25 cellular contexts compared by ENCODE assay signal in the genomic region with DNA sequence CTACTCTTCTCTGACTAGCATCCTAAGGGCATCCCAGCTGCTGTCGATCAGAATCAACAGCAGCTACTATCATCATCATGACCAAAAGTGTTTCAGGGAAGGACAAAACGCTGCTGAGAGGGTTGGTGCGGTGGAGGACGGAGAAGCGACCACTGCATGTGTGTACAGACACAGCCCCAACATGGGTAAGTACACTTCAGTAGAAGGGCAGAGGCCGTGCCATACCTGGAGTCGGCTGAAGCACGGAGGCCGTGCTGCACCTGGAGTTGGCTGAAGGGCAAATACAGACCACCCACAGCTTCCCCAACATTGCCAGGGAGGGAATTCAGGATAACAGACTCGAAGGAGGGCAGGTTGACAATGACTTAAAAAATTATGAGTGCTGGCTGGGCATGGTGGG.
"Had no signal": no experiment of that assay in that cellular context is flagged by ENCODE, and none has a peak within 500 bp of the region (broad histone marks: within the 10 kb centered on the region; RNA-seq: fewer than 3 reads in every experiment).

No MANE protein-coding gene starts in this region.

- H3K4me1 ChIP-seq: foreskin keratinocyte, right lobe of liver had no signal

- H3K9me3 Mint-ChIP-seq: activated naive CD4-positive, alpha-beta T cell treated with anti-CD3 and anti-CD28 coated beads, Interleukin-2, amount 50 U/mL, for 24 hours; activated naive CD8-positive, alpha-beta T cell treated with anti-CD3 and anti-CD28 coated beads, Interleukin-2, amount 50 U/mL, for 24 hours; activated T-helper 2 cell treated with anti-CD3 and anti-CD28 coated beads, Interferon-gamma antibody, Interleukin-2, Interleukin-4, amounts not matched to agents 10 μg/mL and 5 μg/mL and 100 μg/mL, durations not matched to agents 14 hours and 24 hours and 36 hours; natural killer cell treated with Interleukin-12 subunit alpha and Interleukin-12 subunit beta and Interleukin-15 and Interleukin-18, amount 100 ng/mL, for 72 hours; stimulated activated memory B cell treated with anti-CD40 and anti-IgM and Interleukin-4, amounts not matched to agents 10 μg/mL and 1 μg/mL and 100 μg/mL, for 72 hours; T-helper 2 cell treated with Interferon-gamma antibody and Interleukin-4, amounts not matched to agents 5 μg/mL and 100 μg/mL, for 36 hours had no signal

- H3K27ac ChIP-seq: esophagus muscularis mucosa, foreskin keratinocyte, neutrophil, right lobe of liver, stomach, tibial artery had no signal

- H3K36me3 ChIP-seq: neutrophil, right lobe of liver had no signal

- H3K27me3 ChIP-seq: esophagus muscularis mucosa, foreskin keratinocyte, heart right ventricle, neutrophil, right lobe of liver, stomach, tibial artery had no signal

- H3K4me3 ChIP-seq: esophagus muscularis mucosa, heart right ventricle, mucosa of descending colon, right lobe of liver, stomach, tibial artery had no signal

- H3K4me3 Mint-ChIP-seq: activated CD4-positive, alpha-beta T cell treated with anti-CD3 and anti-CD28 coated beads for 36 hours; activated CD8-positive, alpha-beta memory T cell treated with anti-CD3 and anti-CD28 coated beads, Interleukin-2, amount 10 ng/mL, durations not matched to agents 7 days and 5 days; activated CD8-positive, alpha-beta T cell treated with anti-CD3 and anti-CD28 coated beads, Interleukin-2, amount 10 ng/mL, durations not matched to agents 7 days and 5 days; activated naive CD4-positive, alpha-beta T cell treated with anti-CD3 and anti-CD28 coated beads, Interleukin-2, amount 50 U/mL, for 24 hours; activated naive CD8-positive, alpha-beta T cell treated with anti-CD3 and anti-CD28 coated beads, Interleukin-2, amount 50 U/mL, for 24 hours; natural killer cell treated with Interleukin-12 subunit alpha and Interleukin-12 subunit beta and Interleukin-15 and Interleukin-18, amount 100 ng/mL, for 72 hours; stimulated activated memory B cell treated with anti-CD40 and anti-IgM and Interleukin-4, amounts not matched to agents 10 μg/mL and 1 μg/mL and 100 μg/mL, for 72 hours; T-helper 2 cell treated with Interferon-gamma antibody and Interleukin-4, amounts not matched to agents 5 μg/mL and 100 μg/mL, for 36 hours had no signal

- H3K36me3 Mint-ChIP-seq: activated CD8-positive, alpha-beta memory T cell treated with anti-CD3 and anti-CD28 coated beads, Interleukin-2, amount 10 ng/mL, durations not matched to agents 7 days and 5 days; natural killer cell treated with Interleukin-12 subunit alpha and Interleukin-12 subunit beta and Interleukin-15 and Interleukin-18, amount 100 ng/mL, for 72 hours had no signal

- FAIRE-seq: small intestine had no signal

- DNase-seq: activated CD4-positive, alpha-beta T cell treated with anti-CD3 and anti-CD28 coated beads for 36 hours; activated CD4-positive, CD25-positive, alpha-beta regulatory T cell; activated CD8-positive, alpha-beta memory T cell treated with anti-CD3 and anti-CD28 coated beads, Interleukin-2, amount 10 ng/mL, durations not matched to agents 7 days and 5 days; activated CD8-positive, alpha-beta T cell treated with anti-CD3 and anti-CD28 coated beads, Interleukin-2, amount 10 ng/mL, durations not matched to agents 7 days and 5 days; activated naive CD8-positive, alpha-beta T cell treated with anti-CD3 and anti-CD28 coated beads, Interleukin-2, amount 50 U/mL, for 24 hours; activated T-cell treated with anti-CD3 and anti-CD28 coated beads, Interleukin-2, amount 50 U/mL, for 48 hours; amygdala; caudate nucleus; foreskin keratinocyte; heart right ventricle; islet precursor cell; left ventricle myocardium superior; mucosa of descending colon; right lobe of liver; small intestine; stimulated activated CD4-positive, alpha-beta T cell treated with anti-CD3 and anti-CD28 coated beads, Interleukin-4, amount 100 ng/mL, for 24 hours; stomach; tibial artery had no signal

- H3K27ac Mint-ChIP-seq: activated CD4-positive, alpha-beta T cell treated with anti-CD3 and anti-CD28 coated beads for 36 hours; activated CD8-positive, alpha-beta memory T cell treated with anti-CD3 and anti-CD28 coated beads, Interleukin-2, amount 10 ng/mL, durations not matched to agents 7 days and 5 days; activated CD8-positive, alpha-beta T cell treated with anti-CD3 and anti-CD28 coated beads, Interleukin-2, amount 10 ng/mL, durations not matched to agents 7 days and 5 days; activated naive CD4-positive, alpha-beta T cell treated with anti-CD3 and anti-CD28 coated beads, Interleukin-2, amount 50 U/mL, for 24 hours; activated naive CD8-positive, alpha-beta T cell treated with anti-CD3 and anti-CD28 coated beads, Interleukin-2, amount 50 U/mL, for 24 hours; activated T-helper 2 cell treated with anti-CD3 and anti-CD28 coated beads, Interferon-gamma antibody, Interleukin-2, Interleukin-4, amounts not matched to agents 10 μg/mL and 5 μg/mL and 100 μg/mL, durations not matched to agents 14 hours and 24 hours and 36 hours; natural killer cell treated with Interleukin-12 subunit alpha and Interleukin-12 subunit beta and Interleukin-15 and Interleukin-18, amount 100 ng/mL, for 72 hours; stimulated activated memory B cell treated with anti-CD40 and anti-IgM and Interleukin-4, amounts not matched to agents 10 μg/mL and 1 μg/mL and 100 μg/mL, for 72 hours; T-helper 2 cell treated with Interferon-gamma antibody and Interleukin-4, amounts not matched to agents 5 μg/mL and 100 μg/mL, for 36 hours had no signal

- H3K27me3 Mint-ChIP-seq: activated CD4-positive, alpha-beta T cell treated with anti-CD3 and anti-CD28 coated beads for 36 hours; activated CD8-positive, alpha-beta memory T cell treated with anti-CD3 and anti-CD28 coated beads, Interleukin-2, amount 10 ng/mL, durations not matched to agents 7 days and 5 days; activated naive CD4-positive, alpha-beta T cell treated with anti-CD3 and anti-CD28 coated beads, Interleukin-2, amount 50 U/mL, for 24 hours; activated naive CD8-positive, alpha-beta T cell treated with anti-CD3 and anti-CD28 coated beads, Interleukin-2, amount 50 U/mL, for 24 hours; natural killer cell treated with Interleukin-12 subunit alpha and Interleukin-12 subunit beta and Interleukin-15 and Interleukin-18, amount 100 ng/mL, for 72 hours; stimulated activated memory B cell treated with anti-CD40 and anti-IgM and Interleukin-4, amounts not matched to agents 10 μg/mL and 1 μg/mL and 100 μg/mL, for 72 hours had no signal

- H3K9me3 ChIP-seq: esophagus muscularis mucosa, heart right ventricle, mucosa of descending colon, neutrophil, right lobe of liver, stomach, tibial artery had no signal
